ENCODE assay signal across 9 cellular contexts in the genomic region with DNA sequence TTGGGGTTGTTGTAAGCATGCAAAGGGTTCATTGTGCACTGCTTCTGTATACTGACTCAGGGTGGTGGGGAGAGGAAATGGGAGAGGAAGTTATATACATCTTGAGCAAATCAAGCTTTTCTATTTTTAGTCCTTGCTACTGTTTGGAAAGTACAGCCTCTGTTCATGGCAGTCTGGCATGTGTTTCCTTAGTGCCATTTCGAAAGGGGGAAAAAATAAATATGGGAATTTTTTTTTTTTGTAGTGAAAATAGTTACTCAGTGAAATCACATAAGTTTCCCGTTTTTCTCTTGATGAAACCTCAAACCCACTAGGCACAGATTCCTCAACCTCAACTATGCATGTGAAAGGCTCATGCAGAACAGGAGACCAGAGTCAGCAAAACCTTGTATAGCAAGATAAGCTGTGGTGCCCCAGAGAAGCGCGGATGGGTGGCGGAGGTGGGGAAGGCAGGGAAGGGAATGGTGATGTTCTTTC.
DNase-seq lines count a peak whose midpoint lies in the region; TF ChIP-seq lines count a peak whose summit lies in the region.
"Had no signal": no experiment of that assay in that cellular context is flagged by ENCODE, and none has a peak within 500 bp of the region (broad histone marks: within the 10 kb centered on the region; RNA-seq: fewer than 3 reads in every experiment).

No MANE protein-coding gene starts in this region.

- no peak overlapping the region for H3K4me3 Mint-ChIP-seq in progenitor cell of endocrine pancreas (ENCODE audit: low read depth)

- peaks cover 8 to 20% of the 10 kb centered on the region in 2 donors for H3K9me3 ChIP-seq in ascending aorta

- no peaks in the 10 kb centered on the region for H3K27me3 Mint-ChIP-seq in progenitor cell of endocrine pancreas

- no peak for TF ChIP-seq CTCF in ascending aorta (IDR thresholded peaks at IDR 0.05)
- no peak for TF ChIP-seq CTCF in progenitor cell of endocrine pancreas (IDR thresholded peaks at IDR 0.05; ENCODE audit: unreplicated experiment)

- peaks cover 5% of the 10 kb centered on the region for H3K4me1 Mint-ChIP-seq in progenitor cell of endocrine pancreas (ENCODE audit: low read depth)

- peaks cover 14% of the 10 kb centered on the region for H3K36me3 Mint-ChIP-seq in progenitor cell of endocrine pancreas (ENCODE audit: insufficient read depth)

- DNase-seq in Kasumi-1 (lab: John Stamatoyannopoulos, UW), result peak; percentile 88 to 89
- DNase-seq in ascending aorta (ENCODE audit: low spot score in 2 of 2), result no peak
- peak; percentile 31 for DNase-seq in iPS-NIHi7 (ENCODE audit: extremely low spot score)
- peak; percentile 59 for DNase-seq in superior temporal gyrus (ENCODE audit: extremely low spot score)
- DNase-seq in progenitor cell of endocrine pancreas (ENCODE audit: low spot score, unreplicated experiment), result no peak
- DNase-seq in activated gamma-delta T cell treated with Interleukin-2 at 50 U/mL for 16 hours, result no peak
- DNase-seq in NCI-H510A (lab: John Stamatoyannopoulos, UW), result no peak
- DNase-seq: cortex of kidney, sigmoid colon had no signal

- H3K4me3 ChIP-seq in ascending aorta, result no peak overlapping the region
- H3K4me3 ChIP-seq: sigmoid colon had no signal

- H3K27ac Mint-ChIP-seq in progenitor cell of endocrine pancreas, result no peak overlapping the region

- H3K4me1 ChIP-seq in ascending aorta, result peaks cover 4 to 30% of the 10 kb centered on the region in 2 donors

- no peaks in the 10 kb centered on the region for H3K27me3 ChIP-seq in ascending aorta
- H3K27me3 ChIP-seq: sigmoid colon had no signal

- peaks cover 12% of the 10 kb centered on the region for H3K9me3 Mint-ChIP-seq in progenitor cell of endocrine pancreas (ENCODE audit: low read depth)

- intact Hi-C loops in ascending aorta (cut with DNase I), result loop anchor here (2.0 kb wide), 1 partner anchor 16 kb away; no protein-coding TSS in a partner anchor

- peaks cover 0 to 4% of the 10 kb centered on the region in 2 donors for H3K36me3 ChIP-seq in ascending aorta
- H3K36me3 ChIP-seq: sigmoid colon had no signal

- peak overlapping the region; percentile 15 to 35 for H3K27ac ChIP-seq in ascending aorta

Comparison
In these comparisons a context has a peak if more than half of its experiments do, and no peak if none do; other contexts are left out.
1. DNase-seq: peak in Kasumi-1 (2 of 2), iPS-NIHi7 (single experiment) and superior temporal gyrus (single experiment); none in ascending aorta (0 of 2), progenitor cell of endocrine pancreas (single experiment), activated gamma-delta T cell treated with Interleukin-2 at 50 U/mL for 16 hours (single experiment) and NCI-H510A (single experiment).